ENCODE assay signal across 22 cellular contexts in the genomic region with DNA sequence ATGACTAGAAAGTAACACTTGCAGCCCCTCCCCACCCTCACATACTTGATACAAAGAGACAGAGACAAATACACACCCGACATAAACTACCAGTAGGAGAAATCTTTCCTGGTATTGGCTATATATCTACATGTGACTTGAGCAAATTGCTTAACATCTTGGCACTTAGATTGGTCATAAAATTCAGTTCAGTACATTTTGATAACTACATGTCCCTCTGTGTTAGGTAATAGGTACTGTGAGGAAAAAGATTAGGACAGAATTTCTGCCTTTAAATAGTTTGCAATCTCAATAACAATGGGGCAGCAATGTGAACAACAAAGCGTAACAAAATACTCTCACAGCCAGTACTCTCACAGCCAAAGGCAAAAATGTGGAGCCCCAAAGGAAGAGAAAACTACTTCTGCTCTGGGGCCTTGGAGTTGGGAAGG.
DNase-seq lines count a peak whose midpoint lies in the region; ATAC-seq and FAIRE-seq lines count a peak whose summit lies in the region.
"Had no signal": no experiment of that assay in that cellular context is flagged by ENCODE, and none has a peak within 500 bp of the region (broad histone marks: within the 10 kb centered on the region; RNA-seq: fewer than 3 reads in every experiment).

No MANE protein-coding gene starts in this region.

- no peaks in the 10 kb centered on the region for H3K79me2 ChIP-seq in mesendoderm (ENCODE audit: control insufficient read depth, insufficient read depth, low read length)

- H3K4me3 Mint-ChIP-seq in activated naive CD8-positive, alpha-beta T cell treated with anti-CD3 and anti-CD28 coated beads, Interleukin-2, amount 50 U/mL, for 24 hours: no peak overlapping the region
- H3K4me3 Mint-ChIP-seq: CD8-positive, alpha-beta memory T cell had no signal

- no peaks in the 10 kb centered on the region for H3K36me3 Mint-ChIP-seq in activated naive CD8-positive, alpha-beta T cell treated with anti-CD3 and anti-CD28 coated beads, Interleukin-2, amount 50 U/mL, for 24 hours (ENCODE audit: low read depth)
- H3K36me3 Mint-ChIP-seq: CD8-positive, alpha-beta memory T cell had no signal

- no peaks in the 10 kb centered on the region for H3K36me3 ChIP-seq in HUES48 (ENCODE audit: control insufficient read depth, insufficient read depth, low read length)
- H3K36me3 ChIP-seq in mesendoderm (ENCODE audit: control insufficient read depth, insufficient read depth, low read length): no peaks in the 10 kb centered on the region
- no peaks in the 10 kb centered on the region for H3K36me3 ChIP-seq in small intestine (ENCODE audit: control insufficient read depth in 2 of 2, insufficient read depth in 2 of 2, low read length in 2 of 2)
- H3K36me3 ChIP-seq: MG63 had no signal

- no peaks in the 10 kb centered on the region for H3K9me3 ChIP-seq in HUES48 (ENCODE audit: control insufficient read depth, insufficient read depth, low read length)
- no peaks in the 10 kb centered on the region for H3K9me3 ChIP-seq in small intestine (ENCODE audit: control insufficient read depth, low read depth)

- H3K4me1 ChIP-seq in HUES48 (ENCODE audit: control insufficient read depth, insufficient read depth, low read length) (peaks cover 27% of the 10 kb centered on the region), mesendoderm (ENCODE audit: control insufficient read depth, low read depth, low read length) (no peaks in the 10 kb centered on the region), small intestine (ENCODE audit: control insufficient read depth in 2 of 2, insufficient read depth in 1 of 2, low read depth in 1 of 2, low read length in 1 of 2) (no peaks in the 10 kb centered on the region)

- H3K23ac ChIP-seq in mesendoderm (ENCODE audit: low read length): no peak overlapping the region

- H4K8ac ChIP-seq in mesendoderm (ENCODE audit: low read depth, low read length): no peak overlapping the region

- H2BK5ac ChIP-seq in mesendoderm (ENCODE audit: low read length): no peak overlapping the region

- FAIRE-seq in small intestine (lab: Jason Lieb, UNC): no peak

- H3K9ac ChIP-seq in HUES48 (ENCODE audit: low read depth, low read length): no peak overlapping the region
- H3K9ac ChIP-seq in mesendoderm (ENCODE audit: low read length): no peak overlapping the region

- H4K5ac ChIP-seq in mesendoderm (ENCODE audit: low read length): no peak overlapping the region

- H3K4me1 Mint-ChIP-seq in activated naive CD8-positive, alpha-beta T cell treated with anti-CD3 and anti-CD28 coated beads, Interleukin-2, amount 50 U/mL, for 24 hours: peaks cover 4% of the 10 kb centered on the region
- H3K4me1 Mint-ChIP-seq: CD8-positive, alpha-beta memory T cell had no signal

- H3K4me2 ChIP-seq in mesendoderm (ENCODE audit: low read length): no peak overlapping the region

- H3K27ac Mint-ChIP-seq in activated naive CD8-positive, alpha-beta T cell treated with anti-CD3 and anti-CD28 coated beads, Interleukin-2, amount 50 U/mL, for 24 hours: no peak overlapping the region
- H3K27ac Mint-ChIP-seq: CD8-positive, alpha-beta memory T cell had no signal

- no peak overlapping the region for H2AK5ac ChIP-seq in mesendoderm (ENCODE audit: low read length)

- H3K18ac ChIP-seq in mesendoderm (ENCODE audit: low read length): no peak overlapping the region

- H3K4me3 ChIP-seq in HUES48 (ENCODE audit: low read depth, low read length) (peak overlapping the region; percentile 45), mesendoderm (ENCODE audit: low read length) (no peak overlapping the region), small intestine (ENCODE audit: low read depth in 1 of 2, low read length in 2 of 2) (no peak overlapping the region)
- H3K4me3 ChIP-seq: MG63 had no signal

- H3K9me3 Mint-ChIP-seq in activated naive CD8-positive, alpha-beta T cell treated with anti-CD3 and anti-CD28 coated beads, Interleukin-2, amount 50 U/mL, for 24 hours: peaks cover 5% of the 10 kb centered on the region

- no peaks in the 10 kb centered on the region for H3K79me1 ChIP-seq in mesendoderm (ENCODE audit: low read length)

- no peaks in the 10 kb centered on the region for H3K27me3 Mint-ChIP-seq in activated naive CD8-positive, alpha-beta T cell treated with anti-CD3 and anti-CD28 coated beads, Interleukin-2, amount 50 U/mL, for 24 hours

- WGBS in mesendoderm (ENCODE audit: extremely low coverage, insufficient coverage, low lambda C conversion rate): no CpG with 5 or more reads among the region's 2 CpGs
- 68 to 69% (median 68%) methylated on average over 2 of the region's 2 CpGs for WGBS in small intestine, 3 donors

- H3K4ac ChIP-seq in mesendoderm (ENCODE audit: low read depth, low read length): no peak overlapping the region

- no peak overlapping the region for H2BK15ac ChIP-seq in mesendoderm (replicated peaks; ENCODE audit: low read depth)

- no peak for ATAC-seq in activated naive CD8-positive, alpha-beta T cell treated with anti-CD3 and anti-CD28 coated beads, Interleukin-2, amount 50 U/mL, for 24 hours
- ATAC-seq in HG03135 (IDR thresholded peaks at IDR 0.05; ENCODE audit: unreplicated experiment): no peak

- H3K27ac ChIP-seq in HUES48 (ENCODE audit: low read depth, low read length) (peak overlapping the region; percentile 57), mesendoderm (ENCODE audit: low read depth, low read length) (no peak overlapping the region), small intestine (ENCODE audit: low read depth in 1 of 2, low read length in 1 of 2) (no peak overlapping the region)

- H3K27me3 ChIP-seq in HUES48 (ENCODE audit: control insufficient read depth, insufficient read depth, low read length): no peaks in the 10 kb centered on the region
- no peaks in the 10 kb centered on the region for H3K27me3 ChIP-seq in mesendoderm (ENCODE audit: insufficient read depth, low read length, poor library complexity)
- H3K27me3 ChIP-seq in small intestine (ENCODE audit: control insufficient read depth in 2 of 2, insufficient read depth in 2 of 2, low read length in 2 of 2): no peaks in the 10 kb centered on the region
- H3K27me3 ChIP-seq: MG63 had no signal

- no peak overlapping the region for H2BK120ac ChIP-seq in mesendoderm (ENCODE audit: low read depth, low read length)

- H3K56ac ChIP-seq in mesendoderm (ENCODE audit: low read length): no peak overlapping the region

- DNase-seq in iPS DF 19.7 (ENCODE audit: low read depth, low spot score) (peak; percentile 68), mesendoderm (peak; percentile 30), small intestine (peak; percentile 21), NCI-H524 treated with DMSO at 0.1 percent for 48 hours (lab: John Stamatoyannopoulos, UW) (no peak)
- no peak for DNase-seq in activated naive CD8-positive, alpha-beta T cell treated with anti-CD3 and anti-CD28 coated beads, Interleukin-2, amount 50 U/mL, for 24 hours
- DNase-seq: ACHN; C1 segment of cervical spinal cord; CD8-positive, alpha-beta memory T cell; DMS79; IMR-90; MG63; NCI-H1048; NCI-H1436 treated with DMSO at 0.1 percent for 48 hours; NCI-H2029; NCI-H2171 treated with DMSO at 0.1 percent for 48 hours; NCI-H446 treated with DMSO at 0.1 percent for 48 hours; NCI-H748 treated with DMSO at 0.1 percent for 48 hours; NK-92 treated with Interleukin-12 subunit alpha and Interleukin-12 subunit beta, amount 100 ng/mL, for 24 hours; Right ventricle myocardium superior; SW 1271 had no signal

Comparison
In these comparisons a context has a peak if more than half of its experiments do, and no peak if none do; other contexts are left out.
1. DNase-seq: peak in iPS DF 19.7 (single experiment), mesendoderm (single experiment) and small intestine (single experiment); none in activated naive CD8-positive, alpha-beta T cell treated with anti-CD3 and anti-CD28 coated beads, Interleukin-2, amount 50 U/mL, for 24 hours (single experiment) and NCI-H524 treated with DMSO at 0.1 percent for 48 hours (single experiment).